Comparison of ENCODE assay signal across 1 cellular context in genomic region chr22:29799217-29799680, GRCh38.
TF ChIP-seq lines count a peak whose summit lies in the region.

No MANE protein-coding gene starts in this region.

TF ChIP-seq in K562, 482 proteins besides CTCF, POLR2A, EP300 and RAD21 (continued from another document and continues in another):
- no peak for TF ChIP-seq MLX (CRISPR knock-in tag; conservative IDR thresholded peaks at IDR 0.05)
- TF ChIP-seq FUS (optimal IDR thresholded peaks at IDR 0.05; ENCODE audit: low read depth, low read length), result no peak
- no peak for TF ChIP-seq CHD4 (IDR thresholded peaks at IDR 0.05; ENCODE audit: insufficient read depth, insufficient replicate concordance, low read depth, low read length, poor library complexity, severe bottlenecking)
- no peak for TF ChIP-seq MLLT1 (IDR thresholded peaks at IDR 0.05)
- TF ChIP-seq E2F1 (CRISPR knock-in tag; IDR thresholded peaks at IDR 0.05), result no peak
- no peak for TF ChIP-seq XRCC3 (IDR thresholded peaks at IDR 0.05)
- peak; percentile 88 for TF ChIP-seq SMARCE1 (IDR thresholded peaks at IDR 0.05)
- no peak for TF ChIP-seq PRDM10 (IDR thresholded peaks at IDR 0.05; ENCODE audit: partially characterized antibody)
- TF ChIP-seq NCOA4 (IDR thresholded peaks at IDR 0.05; ENCODE audit: partially characterized antibody), result no peak
- no peak for TF ChIP-seq ZNF609 (CRISPR knock-in tag; IDR thresholded peaks at IDR 0.05; ENCODE audit: borderline replicate concordance)
- TF ChIP-seq ZNF407 (IDR thresholded peaks at IDR 0.05; ENCODE audit: low read depth), result no peak
- no peak for TF ChIP-seq MCM5 (IDR thresholded peaks at IDR 0.05; ENCODE audit: low read depth)
- no peak for TF ChIP-seq ZNF24 (IDR thresholded peaks at IDR 0.05)
- TF ChIP-seq ZNF592 (IDR thresholded peaks at IDR 0.05), result peak; percentile 94
- TF ChIP-seq NR4A1 (CRISPR knock-in tag; IDR thresholded peaks at IDR 0.05), result no peak
- peak; percentile 19; the same call in 1 of the 2 replicates for TF ChIP-seq NR4A1 (tag; IDR thresholded peaks at IDR 0.05)
- no peak for TF ChIP-seq ZBTB26 (CRISPR knock-in tag; IDR thresholded peaks at IDR 0.05)
- 0 out of 4 replicates have a peak, but pooled peaks of 1 of the 2 experiments have one; percentile 19 for TF ChIP-seq MAZ (CRISPR knock-in tag; conservative IDR thresholded peaks at IDR 0.05 in 1 of 2, IDR thresholded peaks at IDR 0.05 in 1 of 2)
- no peak for TF ChIP-seq HLTF (IDR thresholded peaks at IDR 0.05)
- TF ChIP-seq PCBP2 (IDR thresholded peaks at IDR 0.05; ENCODE audit: low read depth, low read length, poor library complexity, severe bottlenecking), result no peak
- no peak for TF ChIP-seq PPARD (CRISPR knock-in tag; IDR thresholded peaks at IDR 0.05)
- no peak for TF ChIP-seq SAP30 (IDR thresholded peaks at IDR 0.05; ENCODE audit: borderline replicate concordance, insufficient read depth, low read depth, low read length, poor library complexity, severe bottlenecking)
- TF ChIP-seq CBFA2T3 (IDR thresholded peaks at IDR 0.05), result peak; percentile 45
- no peak for TF ChIP-seq TGIF2 (CRISPR knock-in tag; IDR thresholded peaks at IDR 0.05)
- no peak for TF ChIP-seq PTRF (tag; IDR thresholded peaks at IDR 0.05)
- no peak for TF ChIP-seq ZNF695 (CRISPR knock-in tag; IDR thresholded peaks at IDR 0.05)
- no peak for TF ChIP-seq HNRNPL (IDR thresholded peaks at IDR 0.05; ENCODE audit: low read depth, low read length)
- no peak for TF ChIP-seq ZKSCAN8 (CRISPR knock-in tag; IDR thresholded peaks at IDR 0.05)
